14 cellular contexts compared by ENCODE assay signal in the genomic region with DNA sequence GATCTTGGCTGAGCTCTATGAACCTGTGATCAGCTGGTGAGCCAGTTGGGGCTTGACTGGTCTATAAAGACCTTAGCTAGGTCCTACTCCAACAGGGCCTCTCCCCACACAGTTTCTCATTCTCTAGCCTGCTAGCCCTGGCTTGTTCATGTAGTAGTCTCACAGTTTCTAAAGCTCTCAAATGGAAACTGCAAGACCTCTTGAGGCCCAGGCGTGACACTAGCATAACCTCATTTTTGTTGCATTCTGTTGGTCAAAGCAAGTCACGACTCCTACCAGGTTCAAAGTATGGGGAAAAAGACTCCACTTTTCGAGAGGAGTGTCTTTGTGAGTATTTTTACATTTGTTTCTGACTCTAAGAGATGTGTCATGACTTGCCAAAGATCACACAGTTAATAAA. TPM values are rescaled to one million over a fixed set of nuclear protein-coding genes. Genes with fewer than 3 reads are reported as not detected.
DNase-seq lines count a peak whose midpoint lies in the region; ATAC-seq and TF ChIP-seq lines count a peak whose summit lies in the region.
"Had no signal": no experiment of that assay in that cellular context is flagged by ENCODE, and none has a peak within 500 bp of the region (broad histone marks: within the 10 kb centered on the region; RNA-seq: fewer than 3 reads in every experiment).

No MANE protein-coding gene starts in this region.

- peak overlapping the region; percentile 75 for H3K27ac ChIP-seq in epithelial cell of prostate
- H3K27ac ChIP-seq in aorta (ENCODE audit: low read depth in 1 of 2, low read length in 2 of 2) = no peak overlapping the region
- H3K27ac ChIP-seq: tibial artery had no signal

- H3K4me3 Mint-ChIP-seq in MCF 10A (ENCODE audit: unreplicated experiment) = no peak overlapping the region
- H3K4me3 Mint-ChIP-seq: CD4-positive, CD25-positive, alpha-beta regulatory T cell; central memory CD8-positive, alpha-beta T cell had no signal

- H3K27me3 ChIP-seq in aorta (ENCODE audit: control insufficient read depth in 1 of 2, insufficient read depth in 2 of 2, low read length in 1 of 2) = no peaks in the 10 kb centered on the region
- H3K27me3 ChIP-seq: tibial artery had no signal

- intact Hi-C loops in Right ventricle myocardium inferior (cut with DNase I) = no loop called here
- intact Hi-C loops in MCF 10A (cut with micrococcal nuclease) = no loop called here
- intact Hi-C loops in aorta (cut with DNase I) = no loop called here

- no peaks in the 10 kb centered on the region for H3K9me3 ChIP-seq in aorta (ENCODE audit: control insufficient read depth, low read length)
- H3K9me3 ChIP-seq: tibial artery had no signal

- no peaks in the 10 kb centered on the region for H3K36me3 Mint-ChIP-seq in MCF 10A (ENCODE audit: insufficient read depth, unreplicated experiment)
- H3K36me3 Mint-ChIP-seq: CD4-positive, CD25-positive, alpha-beta regulatory T cell had no signal

- CTCF ChIA-PET in MCF 10A (lab: Yijun Ruan, JAX) = interaction anchor here (0.6 to 1.1 kb wide), 3 partner anchors 9 to 298 kb away, joined by 3 read pairs; no protein-coding TSS in a partner anchor

- POLR2A ChIA-PET in MCF 10A (lab: Yijun Ruan, JAX) = no interaction called here

- BruUV-seq in MCF 10A (replicated peaks; lab: Mats Ljungman, UMichigan) = no TSS peak

- no peaks in the 10 kb centered on the region for H3K4me1 ChIP-seq in aorta (ENCODE audit: control insufficient read depth in 1 of 2, insufficient read depth in 2 of 2, low read length in 2 of 2)
- H3K4me1 ChIP-seq: tibial artery had no signal

- TF ChIP-seq CTCF in MCF 10A (IDR thresholded peaks at IDR 0.05; ENCODE audit: unreplicated experiment) = no peak

- no peak overlapping the region for H3K27ac Mint-ChIP-seq in MCF 10A (ENCODE audit: low read depth, unreplicated experiment)
- H3K27ac Mint-ChIP-seq: CD4-positive, CD25-positive, alpha-beta regulatory T cell had no signal

- DNase-seq in epithelial cell of prostate (ENCODE audit: low read depth, low spot score) = peak; percentile 92
- no peak for DNase-seq in globus pallidus (ENCODE audit: low spot score)
- DNase-seq in Right ventricle myocardium inferior (ENCODE audit: missing footprints) = no peak
- no peak for DNase-seq in MCF 10A (ENCODE audit: unreplicated experiment)
- no peak for DNase-seq in aorta
- DNase-seq: CD4-positive, CD25-positive, alpha-beta regulatory T cell; IMR-90; occipital lobe; tibial artery had no signal

- H3K27me3 Mint-ChIP-seq in MCF 10A (ENCODE audit: insufficient read depth, unreplicated experiment) = no peaks in the 10 kb centered on the region
- H3K27me3 Mint-ChIP-seq: CD4-positive, CD25-positive, alpha-beta regulatory T cell; central memory CD8-positive, alpha-beta T cell had no signal

- no peaks in the 10 kb centered on the region for H3K9me3 Mint-ChIP-seq in MCF 10A (ENCODE audit: unreplicated experiment)
- H3K9me3 Mint-ChIP-seq: CD4-positive, CD25-positive, alpha-beta regulatory T cell; central memory CD8-positive, alpha-beta T cell had no signal

- peaks cover 9% of the 10 kb centered on the region for H3K4me1 Mint-ChIP-seq in MCF 10A (ENCODE audit: insufficient read depth, unreplicated experiment)
- H3K4me1 Mint-ChIP-seq: CD4-positive, CD25-positive, alpha-beta regulatory T cell; central memory CD8-positive, alpha-beta T cell had no signal

- WGBS in aorta, 2 donors = 81 to 85% methylated on average over 3 of the region's 3 CpGs

- no peaks in the 10 kb centered on the region for H3K36me3 ChIP-seq in aorta (ENCODE audit: control insufficient read depth in 1 of 2, insufficient read depth in 2 of 2, low read length in 1 of 2)
- H3K36me3 ChIP-seq: tibial artery had no signal

- ATAC-seq in GM18870 (IDR thresholded peaks at IDR 0.05; ENCODE audit: unreplicated experiment) = peak; percentile 99
- ATAC-seq in GM21619 (IDR thresholded peaks at IDR 0.05; ENCODE audit: unreplicated experiment) = peak; percentile 99
- peak; percentile 92 for ATAC-seq in HG03103 (IDR thresholded peaks at IDR 0.05; ENCODE audit: low read depth, unreplicated experiment)
- no peak for ATAC-seq in Right ventricle myocardium inferior
- ATAC-seq in aorta (ENCODE audit: low FRiP score) = no peak
- ATAC-seq: left lobe of liver had no signal

- H3K4me3 ChIP-seq in aorta (ENCODE audit: low read length in 2 of 2) = no peak overlapping the region
- H3K4me3 ChIP-seq: tibial artery had no signal

RNA-seq across cellular contexts. Expression of a gene that starts 50.9 kb away (rescaled TPM):
- total RNA-seq in Right ventricle myocardium inferior (9.3 TPM), MCF 10A (2022) (15.3 and 16.9 TPM in 2 replicates), aorta (10 to 100 TPM; 12.7 to 19.0 TPM)
- 10 to 100 TPM in 1 of 2 donors, 1 to 10 TPM in 1; 2.4 to 11.3 TPM for polyA plus RNA-seq in aorta

RNA-seq across cellular contexts. Expression of a gene that starts 51.2 kb away (rescaled TPM):
- total RNA-seq in Right ventricle myocardium inferior = 25.9 TPM
- 22.1 and 30.6 TPM in 2 replicates for total RNA-seq in MCF 10A (2022)
- total RNA-seq in aorta = 10 to 100 TPM; 24.1 to 27.3 TPM
- polyA plus RNA-seq in aorta = 10 to 100 TPM; 23.0 to 27.4 TPM

Comparison
In these comparisons a context has a peak if more than half of its experiments do, and no peak if none do; other contexts are left out.
1. ATAC-seq: peak in GM18870 (single experiment), GM21619 (single experiment) and HG03103 (single experiment); none in Right ventricle myocardium inferior (single experiment) and aorta (single experiment).